ENCODE assay signal across 16 cellular contexts in genomic region chr14:95185033-95185432, GRCh38. TPM values are rescaled to one million over a fixed set of nuclear protein-coding genes. Genes with fewer than 3 reads are reported as not detected.
DNase-seq lines count a peak whose midpoint lies in the region; ATAC-seq and TF ChIP-seq lines count a peak whose summit lies in the region.
"Had no signal": no experiment of that assay in that cellular context is flagged by ENCODE, and none has a peak within 500 bp of the region (broad histone marks: within the 10 kb centered on the region; RNA-seq: fewer than 3 reads in every experiment).

No MANE protein-coding gene starts in this region.

- DNase-seq in colonic mucosa (no peak), left lung (no peak), sigmoid colon (no peak), NCI-H1417 treated with DMSO at 0.1 percent for 48 hours (lab: John Stamatoyannopoulos, UW) (no peak), DMS79 (lab: John Stamatoyannopoulos, UW) (no peak), T-helper 2 cell (no peak)
- DNase-seq: activated CD4-positive, alpha-beta T cell treated with anti-CD3 and anti-CD28 coated beads, Interleukin-2, amount 50 U/mL, for 1 hour; activated naive CD4-positive, alpha-beta T cell treated with anti-CD3 and anti-CD28 coated beads, Interleukin-2, amount 10 ng/mL, durations not matched to agents 7 days and 5 days; activated T-cell treated with anti-CD3 and anti-CD28 coated beads for 4 hours; CD4-positive, alpha-beta T cell; DMS79 treated with DMSO at 0.1 percent for 48 hours; effector memory CD8-positive, alpha-beta T cell had no signal

- H3K9me3 ChIP-seq in BLaER1 (0 out of 2 replicates have a peak, but pooled peaks cover 3% of the 10 kb centered on the region), colonic mucosa (no peaks in the 10 kb centered on the region), left lung (no peaks in the 10 kb centered on the region), sigmoid colon (no peaks in the 10 kb centered on the region)

- H3K4me2 ChIP-seq in BLaER1, result peak overlapping the region; percentile 38
- H3K4me2 ChIP-seq: A549 had no signal

- ATAC-seq in left lung, result no peak
- ATAC-seq in GM18520 (IDR thresholded peaks at IDR 0.05; ENCODE audit: unreplicated experiment), result no peak
- ATAC-seq: A549; effector memory CD8-positive, alpha-beta T cell; stimulated activated memory B cell treated with anti-CD40 and anti-IgM and Interleukin-4, amounts not matched to agents 10 μg/mL and 1 μg/mL and 100 μg/mL, for 72 hours had no signal

- TF ChIP-seq CTCF in colonic mucosa (IDR thresholded peaks at IDR 0.05) (no peak), left lung (IDR thresholded peaks at IDR 0.05) (no peak), sigmoid colon (IDR thresholded peaks at IDR 0.05) (no peak)

- H3K27ac ChIP-seq in BLaER1, result no peak overlapping the region
- H3K27ac ChIP-seq in colonic mucosa, result peak overlapping the region; percentile 31
- H3K27ac ChIP-seq in left lung, result peak overlapping the region; percentile 79 to 97
- H3K27ac ChIP-seq in sigmoid colon, result peak overlapping the region; percentile 45 to 68 (median 58)
- H3K27ac ChIP-seq: A549 had no signal

- H3K27me3 ChIP-seq in BLaER1 (no peaks in the 10 kb centered on the region), colonic mucosa (no peaks in the 10 kb centered on the region), left lung (no peaks in the 10 kb centered on the region), sigmoid colon (no peaks in the 10 kb centered on the region)

- H3K4me3 ChIP-seq in BLaER1, result no peak overlapping the region
- H3K4me3 ChIP-seq in colonic mucosa, result no peak overlapping the region
- H3K4me3 ChIP-seq in left lung, result no peak overlapping the region
- H3K4me3 ChIP-seq in sigmoid colon, result no peak overlapping the region
- H3K4me3 ChIP-seq: A549 had no signal

- no peak for TF ChIP-seq EP300 in sigmoid colon (IDR thresholded peaks at IDR 0.05)

- no peak for TF ChIP-seq POLR2A in sigmoid colon (IDR thresholded peaks at IDR 0.05)

- WGBS in sigmoid colon, 2 donors, result 44 to 73% methylated on average over 6 of the region's 6 CpGs

- H3K36me3 ChIP-seq in BLaER1 (no peaks in the 10 kb centered on the region), colonic mucosa (no peaks in the 10 kb centered on the region), left lung (peaks cover 0 to 5% of the 10 kb centered on the region in 2 donors), sigmoid colon (no peaks in the 10 kb centered on the region)

- H3K9ac ChIP-seq in BLaER1 (no peak overlapping the region), colonic mucosa (ENCODE audit: low read depth in 2 of 2, low read length in 2 of 2) (peak overlapping the region in 1 of 2 donors; percentile 8)

- H3K4me1 ChIP-seq in BLaER1, result peaks cover 18% of the 10 kb centered on the region
- peaks cover 4% of the 10 kb centered on the region for H3K4me1 ChIP-seq in colonic mucosa
- peaks cover 17 to 68% of the 10 kb centered on the region in 2 donors for H3K4me1 ChIP-seq in left lung
- peaks cover 0 to 31% (median 23%) of the 10 kb centered on the region in 4 donors for H3K4me1 ChIP-seq in sigmoid colon

- H4K20me1 ChIP-seq in BLaER1, result no peaks in the 10 kb centered on the region

- intact Hi-C loops in colonic mucosa (cut with DNase I), result no loop called here
- intact Hi-C loops in left lung (cut with DNase I), result no loop called here
- intact Hi-C loops in sigmoid colon (cut with DNase I), result no loop called here

RNA-seq across cellular contexts. Expression of gene DICER1, which starts 27.7 kb away (rescaled TPM):
- total RNA-seq in colonic mucosa (10 to 100 TPM; 49.3 to 53.7 TPM), left lung (10 to 100 TPM; 50.3 to 76.9 TPM), sigmoid colon (10 to 100 TPM; 44.9 to 77.0 (median 51.1) TPM)
- 10 to 100 TPM in 1 of 3 donors, 1 to 10 TPM in 2; 6.0 to 13.2 (median 7.9) TPM for polyA plus RNA-seq in sigmoid colon
